31 cellular contexts compared by ENCODE assay signal in the genomic region with DNA sequence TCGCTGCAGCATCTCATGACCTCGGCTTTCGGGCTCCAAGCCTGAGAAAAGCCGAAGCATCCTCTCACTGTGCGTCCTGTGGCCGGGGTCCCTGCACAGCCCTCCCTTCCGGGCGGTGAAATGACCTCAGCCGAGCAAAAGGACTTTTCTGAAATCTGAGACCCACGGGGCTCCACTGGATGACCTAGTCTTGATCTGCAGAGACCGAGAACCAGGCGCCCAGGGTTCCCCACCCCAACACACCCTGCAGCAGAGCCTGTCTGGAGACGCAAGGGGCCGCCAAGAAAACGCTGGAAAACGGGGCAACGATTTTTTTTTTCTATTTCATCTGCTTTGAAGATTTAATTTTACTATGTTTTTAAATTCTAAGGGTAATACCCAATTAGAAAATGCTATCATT. TPM values are rescaled to one million over a fixed set of nuclear protein-coding genes. Genes with fewer than 3 reads are reported as not detected.
"Had no signal": no experiment of that assay in that cellular context is flagged by ENCODE, and none has a peak within 500 bp of the region (broad histone marks: within the 10 kb centered on the region; RNA-seq: fewer than 3 reads in every experiment).

No MANE protein-coding gene starts in this region.

- H3K27ac ChIP-seq: coronary artery, dorsolateral prefrontal cortex, esophagus squamous epithelium, gastrocnemius medialis, heart right ventricle, left lung, lower lobe of right lung had no signal

- FAIRE-seq: colon, endothelial cell of umbilical vein, keratinocyte had no signal

- H3K36me3 ChIP-seq: esophagus squamous epithelium, gastrocnemius medialis, heart right ventricle, left lung, lower lobe of right lung had no signal

- H3K4me3 ChIP-seq: coronary artery, dorsolateral prefrontal cortex, esophagus squamous epithelium, gastrocnemius medialis, heart right ventricle, left lung, lower lobe of right lung, mucosa of descending colon had no signal

- H3K36me3 Mint-ChIP-seq: mesothelial cell of epicardium had no signal

- H3K27me3 ChIP-seq: dorsolateral prefrontal cortex, gastrocnemius medialis, heart right ventricle, left lung had no signal

- H3K4me1 ChIP-seq: esophagus squamous epithelium had no signal

- H3K4me1 Mint-ChIP-seq: mesothelial cell of epicardium had no signal

- H3K4me3 Mint-ChIP-seq: mesothelial cell of epicardium had no signal

- H3K9me3 ChIP-seq: esophagus squamous epithelium, gastrocnemius medialis, left lung, mucosa of descending colon had no signal

- H3K27ac Mint-ChIP-seq: mesothelial cell of epicardium had no signal

- ATAC-seq: gastrocnemius medialis, heart right ventricle, left cardiac atrium, left lung, left ventricle myocardium superior, lower lobe of right lung, mucosa of descending colon had no signal

- DNase-seq: dermis blood vessel endothelial cell; dorsolateral prefrontal cortex; effector CD4-positive, alpha-beta T cell; effector memory CD4-positive, alpha-beta T cell; esophagus squamous epithelium; foreskin fibroblast; foreskin melanocyte; gastrocnemius medialis; glutamatergic neuron; head of caudate nucleus; heart right ventricle; hippocampal formation; left cardiac atrium; left lung; left ventricle myocardium superior; lower lobe of right lung; mesenchymal stem cell; mucosa of descending colon had no signal

RNA-seq across cellular contexts. Expression of gene NPS, which starts 31.7 kb away (rescaled TPM):
- total RNA-seq: dermis blood vessel endothelial cell, dorsolateral prefrontal cortex, endothelial cell of umbilical vein, epithelial cell of proximal tubule, esophagus squamous epithelium, gastrocnemius medialis, glomerular endothelial cell, heart right ventricle, kidney epithelial cell, left cardiac atrium, left lung, left ventricle myocardium superior, lower leg skin, lower lobe of right lung, lung microvascular endothelial cell, mesenteric fat pad, mesothelial cell of epicardium, mucosa of descending colon, myocyte had no signal
- polyA plus RNA-seq: endothelial cell of umbilical vein, esophagus, heart right ventricle, keratinocyte had no signal
